Comparison of ENCODE assay signal across 39 cellular contexts in the genomic region with DNA sequence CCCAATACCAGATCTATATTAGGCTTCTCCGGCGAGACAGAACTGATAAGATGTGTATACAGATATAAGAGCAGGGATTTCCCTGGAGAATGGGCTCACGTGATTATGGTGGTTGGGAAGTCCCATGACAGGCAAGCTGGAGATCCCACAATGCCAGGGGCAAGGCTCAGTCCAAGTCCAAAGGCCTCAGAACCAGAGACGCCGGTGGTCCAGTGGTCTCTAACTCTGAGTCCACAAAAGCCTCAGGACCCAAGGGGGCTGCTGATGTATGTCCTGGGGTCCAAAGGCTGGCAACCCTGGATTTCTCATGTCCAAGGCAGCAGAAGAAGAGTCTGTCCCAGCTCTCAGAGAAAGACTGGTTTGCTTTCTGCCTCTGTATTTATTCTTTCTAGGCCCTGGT. TPM values are rescaled to one million over a fixed set of nuclear protein-coding genes. Genes with fewer than 3 reads are reported as not detected.
"Had no signal": no experiment of that assay in that cellular context is flagged by ENCODE, and none has a peak within 500 bp of the region (broad histone marks: within the 10 kb centered on the region; RNA-seq: fewer than 3 reads in every experiment).

No MANE protein-coding gene starts in this region.

- DNase-seq: activated CD4-positive, alpha-beta memory T cell treated with anti-CD3 and anti-CD28 coated beads for 36 hours; activated CD4-positive, alpha-beta T cell treated with anti-CD3 and anti-CD28 coated beads for 36 hours; activated CD4-positive, alpha-beta T cell treated with anti-CD3 and anti-CD28 coated beads, Interleukin-2, amount 10 ng/mL, durations not matched to agents 24 days and 14 days; activated CD4-positive, CD25-positive, alpha-beta regulatory T cell; activated CD4-positive, CD25-positive, alpha-beta regulatory T cell treated with anti-CD3 and anti-CD28 coated beads, Interleukin-2, amount 50 U/mL, for 72 hours; activated CD8-positive, alpha-beta memory T cell treated with anti-CD3 and anti-CD28 coated beads, Interleukin-2, amount 10 ng/mL, durations not matched to agents 7 days and 5 days; activated CD8-positive, alpha-beta memory T cell treated with anti-CD3 and anti-CD28 coated beads, Interleukin-2, amount 50 U/mL, for 4 hours; activated CD8-positive, alpha-beta T cell treated with anti-CD3 and anti-CD28 coated beads, Interleukin-2, amount 10 ng/mL, durations not matched to agents 7 days and 5 days; activated effector memory CD4-positive, alpha-beta T cell treated with anti-CD3 and anti-CD28 coated beads, Interleukin-2, amount 50 U/mL, for 16 hours; activated naive CD4-positive, alpha-beta T cell treated with anti-CD3 and anti-CD28 coated beads for 36 hours; activated naive CD8-positive, alpha-beta T cell treated with anti-CD3 and anti-CD28 coated beads for 36 hours; activated naive CD8-positive, alpha-beta T cell treated with anti-CD3 and anti-CD28 coated beads, Interleukin-2, amount 50 U/mL, for 24 hours; activated T-cell treated with anti-CD3 and anti-CD28 coated beads, Interleukin-2, amount 50 U/mL, for 1 hour; activated T-cell treated with anti-CD3 and anti-CD28 coated beads, Interleukin-2, amount 50 U/mL, for 48 hours; amygdala; body of pancreas; caudate nucleus; effector CD8-positive, alpha-beta T cell; esophagus squamous epithelium; foreskin melanocyte; T-helper 1 cell; T-helper 17 cell; T1000 had no signal

- H3K27ac ChIP-seq: adrenal gland, body of pancreas, epithelial cell of prostate, esophagus squamous epithelium, gastroesophageal sphincter had no signal

- H3K27me3 ChIP-seq: adrenal gland, body of pancreas, gastroesophageal sphincter had no signal

- ATAC-seq: activated CD4-positive, alpha-beta T cell treated with anti-CD3 and anti-CD28 coated beads for 36 hours; activated CD8-positive, alpha-beta memory T cell treated with anti-CD3 and anti-CD28 coated beads, Interleukin-2, amount 10 ng/mL, durations not matched to agents 7 days and 5 days; activated CD8-positive, alpha-beta T cell treated with anti-CD3 and anti-CD28 coated beads, Interleukin-2, amount 10 ng/mL, durations not matched to agents 7 days and 5 days; activated naive CD8-positive, alpha-beta T cell treated with anti-CD3 and anti-CD28 coated beads, Interleukin-2, amount 50 U/mL, for 24 hours; body of pancreas; gastroesophageal sphincter; T-helper 17 cell had no signal

- H3K36me3 ChIP-seq: adrenal gland, esophagus squamous epithelium, gastroesophageal sphincter had no signal

- FAIRE-seq: colon, endometrium, endothelial cell of umbilical vein had no signal

- H3K4me1 ChIP-seq: adrenal gland, body of pancreas, esophagus squamous epithelium, gastroesophageal sphincter had no signal

- H3K9me3 ChIP-seq: adrenal gland, body of pancreas had no signal

- H3K4me3 ChIP-seq: adrenal gland, body of pancreas, esophagus squamous epithelium, gastroesophageal sphincter had no signal

RNA-seq across cellular contexts. Expression of gene MRGPRG, which starts 37.7 kb away (rescaled TPM):
- total RNA-seq: activated CD4-positive, alpha-beta memory T cell treated with anti-CD3 and anti-CD28 coated beads for 36 hours; activated CD4-positive, alpha-beta T cell treated with anti-CD3 and anti-CD28 coated beads for 36 hours; activated CD4-positive, alpha-beta T cell treated with anti-CD3 and anti-CD28 coated beads, Interleukin-2, amount 10 ng/mL, durations not matched to agents 24 days and 14 days; activated CD8-positive, alpha-beta memory T cell treated with anti-CD3 and anti-CD28 coated beads for 36 hours; activated CD8-positive, alpha-beta memory T cell treated with anti-CD3 and anti-CD28 coated beads, Interleukin-2, amount 10 ng/mL, durations not matched to agents 7 days and 5 days; activated CD8-positive, alpha-beta T cell treated with anti-CD3 and anti-CD28 coated beads, Interleukin-2, amount 10 ng/mL, durations not matched to agents 7 days and 5 days; activated naive CD4-positive, alpha-beta T cell treated with anti-CD3 and anti-CD28 coated beads for 36 hours; activated naive CD8-positive, alpha-beta T cell treated with anti-CD3 and anti-CD28 coated beads for 36 hours; activated T-helper 1 cell treated with anti-CD3 and anti-CD28 coated beads, Interleukin-12 subunit alpha, Interleukin-12 subunit beta, Interleukin-2, Interleukin-4 antibody, amounts not matched to agents 30 ng/mL and 10 ng/mL and 1 ng/mL, durations not matched to agents 14 hours and 24 hours and 36 hours; activated T-helper 2 cell treated with anti-CD3 and anti-CD28 coated beads, Interferon-gamma antibody, Interleukin-2, Interleukin-4, amounts not matched to agents 10 μg/mL and 5 μg/mL and 100 μg/mL, durations not matched to agents 14 hours and 24 hours and 36 hours; adrenal gland; aorta; body of pancreas; chondrocyte; dermis microvascular lymphatic vessel endothelial cell; endothelial cell of umbilical vein; esophagus squamous epithelium; fibroblast of lung; fibroblast of villous mesenchyme; gastroesophageal sphincter; glomerular endothelial cell; T-helper 17 cell had no signal
- polyA plus RNA-seq: adrenal gland, aorta, endothelial cell of umbilical vein, esophagus, fibroblast of lung had no signal

RNA-seq across cellular contexts. Expression of gene MRGPRE, which starts 51.3 kb away (rescaled TPM):
- total RNA-seq: activated CD4-positive, alpha-beta memory T cell treated with anti-CD3 and anti-CD28 coated beads for 36 hours; activated CD4-positive, alpha-beta T cell treated with anti-CD3 and anti-CD28 coated beads for 36 hours; activated CD4-positive, alpha-beta T cell treated with anti-CD3 and anti-CD28 coated beads, Interleukin-2, amount 10 ng/mL, durations not matched to agents 24 days and 14 days; activated CD8-positive, alpha-beta memory T cell treated with anti-CD3 and anti-CD28 coated beads for 36 hours; activated CD8-positive, alpha-beta memory T cell treated with anti-CD3 and anti-CD28 coated beads, Interleukin-2, amount 10 ng/mL, durations not matched to agents 7 days and 5 days; activated CD8-positive, alpha-beta T cell treated with anti-CD3 and anti-CD28 coated beads, Interleukin-2, amount 10 ng/mL, durations not matched to agents 7 days and 5 days; activated naive CD4-positive, alpha-beta T cell treated with anti-CD3 and anti-CD28 coated beads for 36 hours; activated naive CD8-positive, alpha-beta T cell treated with anti-CD3 and anti-CD28 coated beads for 36 hours; activated T-helper 1 cell treated with anti-CD3 and anti-CD28 coated beads, Interleukin-12 subunit alpha, Interleukin-12 subunit beta, Interleukin-2, Interleukin-4 antibody, amounts not matched to agents 30 ng/mL and 10 ng/mL and 1 ng/mL, durations not matched to agents 14 hours and 24 hours and 36 hours; activated T-helper 2 cell treated with anti-CD3 and anti-CD28 coated beads, Interferon-gamma antibody, Interleukin-2, Interleukin-4, amounts not matched to agents 10 μg/mL and 5 μg/mL and 100 μg/mL, durations not matched to agents 14 hours and 24 hours and 36 hours; adrenal gland; aorta; body of pancreas; chondrocyte; dermis microvascular lymphatic vessel endothelial cell; endothelial cell of umbilical vein; fibroblast of villous mesenchyme; gastroesophageal sphincter; glomerular endothelial cell; T-helper 17 cell had no signal
- polyA plus RNA-seq: adrenal gland, aorta, endothelial cell of umbilical vein, esophagus, fibroblast of lung had no signal
